ENCODE assay signal across 2 cellular contexts in genomic region chr12:132178801-132179401, GRCh38.
TF ChIP-seq lines count a peak whose summit lies in the region.

No MANE protein-coding gene starts in this region.

TF ChIP-seq in WTC11, 78 proteins besides CTCF, POLR2A, EP300 and RAD21 (continued from another document):
- no peak for TF ChIP-seq E2F5 (CRISPR knock-in tag; IDR thresholded peaks at IDR 0.05)
- TF ChIP-seq ERG (CRISPR knock-in tag; IDR thresholded peaks at IDR 0.05): no peak
- no peak for TF ChIP-seq AFF4 (CRISPR knock-in tag; IDR thresholded peaks at IDR 0.05; ENCODE audit: borderline replicate concordance)
- TF ChIP-seq ARID4B (CRISPR knock-in tag; IDR thresholded peaks at IDR 0.05; ENCODE audit: borderline replicate concordance): no peak
- no peak for TF ChIP-seq ATF1 (CRISPR knock-in tag; IDR thresholded peaks at IDR 0.05)
- TF ChIP-seq IRF1 (CRISPR knock-in tag; IDR thresholded peaks at IDR 0.05): no peak
- TF ChIP-seq ZNF396 (CRISPR knock-in tag; IDR thresholded peaks at IDR 0.05; ENCODE audit: borderline replicate concordance): no peak
- no peak for TF ChIP-seq RELA (CRISPR knock-in tag; IDR thresholded peaks at IDR 0.05; ENCODE audit: borderline replicate concordance)
- no peak for TF ChIP-seq NR2C2 (CRISPR knock-in tag; IDR thresholded peaks at IDR 0.05)
- TF ChIP-seq SOX15 (CRISPR knock-in tag; IDR thresholded peaks at IDR 0.05): no peak
- TF ChIP-seq MXD4 (CRISPR knock-in tag; IDR thresholded peaks at IDR 0.05; ENCODE audit: borderline replicate concordance): no peak
- TF ChIP-seq NR3C1 (CRISPR knock-in tag; conservative IDR thresholded peaks at IDR 0.05; ENCODE audit: low read depth): no peak

TF ChIP-seq in HepG2, 621 proteins besides CTCF, POLR2A, EP300 and RAD21 (continued from another document):
- TF ChIP-seq THAP7 (CRISPR knock-in tag; IDR thresholded peaks at IDR 0.05): no peak
- TF ChIP-seq KIAA2018 (CRISPR knock-in tag; IDR thresholded peaks at IDR 0.05; ENCODE audit: borderline replicate concordance): no peak
- TF ChIP-seq ZFP90 (CRISPR knock-in tag; IDR thresholded peaks at IDR 0.05; ENCODE audit: borderline replicate concordance): no peak
- no peak for TF ChIP-seq ZNF879 (CRISPR knock-in tag; IDR thresholded peaks at IDR 0.05)
- TF ChIP-seq DMAP1 (CRISPR knock-in tag; IDR thresholded peaks at IDR 0.05): no peak
- TF ChIP-seq ZNF441 (CRISPR knock-in tag; IDR thresholded peaks at IDR 0.05; ENCODE audit: borderline replicate concordance): no peak
- no peak for TF ChIP-seq PRMT3 (CRISPR knock-in tag; IDR thresholded peaks at IDR 0.05; ENCODE audit: borderline replicate concordance, low read depth)
- no peak for TF ChIP-seq KMT2B (CRISPR knock-in tag; IDR thresholded peaks at IDR 0.05)
